ENCODE assay signal across 9 cellular contexts in the genomic region with DNA sequence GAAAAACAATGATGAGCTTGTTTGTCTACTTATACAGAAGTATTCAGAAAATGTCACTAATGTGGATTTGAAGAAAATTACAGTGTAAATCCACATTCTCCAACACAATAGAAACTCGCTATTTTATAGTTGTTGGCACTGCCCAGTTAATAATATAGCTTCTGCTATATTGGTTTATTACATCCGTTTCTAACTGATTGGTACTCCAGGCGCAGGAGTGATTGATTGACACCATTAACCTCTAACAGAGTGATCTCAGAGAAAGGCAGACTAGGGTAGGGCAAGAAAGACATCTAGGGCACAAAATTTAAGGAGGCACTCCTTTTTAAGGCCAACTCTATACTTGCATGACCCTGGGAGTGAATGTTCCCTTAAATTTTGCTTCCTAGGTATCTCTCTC.
"Had no signal": no experiment of that assay in that cellular context is flagged by ENCODE, and none has a peak within 500 bp of the region (broad histone marks: within the 10 kb centered on the region; RNA-seq: fewer than 3 reads in every experiment).

No MANE protein-coding gene starts in this region.

- DNase-seq: H9, HCEC 1CT, HFFc6, IMR-90 had no signal

- ATAC-seq: GM23338, K562 had no signal

- H3K4me3 ChIP-seq: GM23338, K562 had no signal

- H3K9me3 Mint-ChIP-seq: GM23338, H9, HFFc6 had no signal

- H3K27ac Mint-ChIP-seq: GM23338, H9, HFFc6 had no signal

- FAIRE-seq: H1, H54, HTR-8/SVneo, K562 had no signal
